In the genomic region with DNA sequence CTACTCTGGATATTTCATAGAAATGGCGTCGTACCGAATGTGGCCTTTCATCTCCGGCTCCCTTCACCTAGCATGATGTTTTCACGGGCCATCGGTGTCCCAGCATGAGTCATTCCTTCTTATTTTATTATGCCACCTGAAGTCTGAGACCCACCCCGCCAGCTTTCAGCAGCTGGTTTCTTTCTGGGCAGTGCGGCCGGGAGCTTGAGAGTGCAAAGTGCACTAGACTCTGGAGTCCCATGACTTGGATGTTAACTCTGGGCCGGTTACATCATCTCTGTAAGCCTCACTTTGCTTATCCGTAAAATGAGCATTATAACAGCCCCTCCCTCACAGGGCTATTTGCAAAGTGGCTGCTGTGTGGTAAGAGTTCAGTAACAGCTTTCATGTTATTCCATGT, we compare ENCODE assay signal across 21 cellular contexts. TPM values are rescaled to one million over a fixed set of nuclear protein-coding genes. Genes with fewer than 3 reads are reported as not detected.
A peak's percentile ranks its signal among the peaks of the same experiment; 100 is the strongest.
DNase-seq lines count a peak whose midpoint lies in the region; ATAC-seq and TF ChIP-seq lines count a peak whose summit lies in the region.
"Had no signal": no experiment of that assay in that cellular context is flagged by ENCODE, and none has a peak within 500 bp of the region (broad histone marks: within the 10 kb centered on the region; RNA-seq: fewer than 3 reads in every experiment).

No MANE protein-coding gene starts in this region.

- peak; percentile 84 for DNase-seq in LoVo (ENCODE audit: low spot score)
- peak; percentile 89 for DNase-seq in hepatocyte (ENCODE audit: low spot score)
- DNase-seq in stomach, result peak; percentile 60
- no peak for DNase-seq in gastrocnemius medialis
- DNase-seq in RWPE1 (ENCODE audit: low spot score), result no peak
- DNase-seq in heart right ventricle, result no peak
- DNase-seq: activated CD4-positive, CD25-positive, alpha-beta regulatory T cell treated with anti-CD3 and anti-CD28 coated beads, Interleukin-2, amount 50 U/mL, for 72 hours; DMS153; effector CD8-positive, alpha-beta T cell; H9; hypothalamus; NCI-H1694 treated with DMSO at 0.1 percent for 48 hours; pancreas; SHP77; T-helper 17 cell; tibial artery had no signal

- ATAC-seq in gastrocnemius medialis (no peak), heart right ventricle (no peak)
- ATAC-seq: activated T-helper 17 cell treated with anti-CD3 and anti-CD28 coated beads, Interleukin-2, amount 50 U/mL, for 72 hours; pancreas; T-helper 17 cell had no signal

- no peak for TF ChIP-seq POLR2A in stomach (IDR thresholded peaks at IDR 0.05)
- no peak for TF ChIP-seq POLR2A in gastrocnemius medialis (IDR thresholded peaks at IDR 0.05)

- H2AFZ ChIP-seq in hepatocyte, result no peak overlapping the region

- in situ Hi-C loops in gastrocnemius medialis (cut with MboI; ENCODE audit: low sequenced_read_pairs in 4 of 4), result no loop called here

- H3K9me2 ChIP-seq in hepatocyte (replicated peaks; ENCODE audit: insufficient read depth), result no peaks in the 10 kb centered on the region

- H3K27me3 ChIP-seq in hepatocyte (no peaks in the 10 kb centered on the region), stomach (peaks cover 0 to 29% (median 0%) of the 10 kb centered on the region in 3 donors), gastrocnemius medialis (peaks cover 3 to 16% (median 14%) of the 10 kb centered on the region in 3 donors), heart right ventricle (peaks cover 0 to 17% (median 0%) of the 10 kb centered on the region in 7 donors)
- H3K27me3 ChIP-seq: BLaER1, cardiac muscle cell had no signal

- H3K4me3 ChIP-seq in hepatocyte (no peak overlapping the region), stomach (no peak overlapping the region), gastrocnemius medialis (no peak overlapping the region), heart right ventricle (no peak overlapping the region)
- H3K4me3 ChIP-seq: BLaER1, cardiac muscle cell, pancreas, smooth muscle cell, tibial artery had no signal

- no peaks in the 10 kb centered on the region for H3K79me2 ChIP-seq in hepatocyte

- 55% methylated on average over 11 of the region's 11 CpGs for WGBS in hepatocyte (ENCODE audit: low lambda C conversion rate, missing lambda C conversion rate)
- 54 to 68% (median 62%) methylated on average over 11 of the region's 11 CpGs for WGBS in stomach, 5 donors
- 82% methylated on average over 11 of the region's 11 CpGs for WGBS in heart right ventricle, 2 donors

- CTCF ChIA-PET in RWPE1 (lab: Yijun Ruan, JAX), result no interaction called here

- intact Hi-C loops in stomach (cut with DNase I; ENCODE audit: low total_unique reads), result no loop called here
- intact Hi-C loops in gastrocnemius medialis (cut with DNase I; ENCODE audit: low total_unique reads), result no loop called here
- intact Hi-C loops in heart right ventricle (cut with DNase I), result no loop called here

- POLR2A ChIA-PET in RWPE1 (lab: Yijun Ruan, JAX; ENCODE audit: low non-redundant PET), result no interaction called here

- TF ChIP-seq EP300 in stomach (IDR thresholded peaks at IDR 0.05), result no peak

- H3K4me1 ChIP-seq in hepatocyte (ENCODE audit: insufficient read depth), result peaks cover 4% of the 10 kb centered on the region
- peaks cover 0 to 8% (median 6%) of the 10 kb centered on the region in 4 donors for H3K4me1 ChIP-seq in stomach
- H3K4me1 ChIP-seq in gastrocnemius medialis, result peaks cover 4 to 5% of the 10 kb centered on the region in 2 donors
- peaks cover 3 to 17% (median 5%) of the 10 kb centered on the region in 9 donors for H3K4me1 ChIP-seq in heart right ventricle
- H3K4me1 ChIP-seq: pancreas had no signal

- H3K9me3 ChIP-seq in hepatocyte (ENCODE audit: low read depth) (no peaks in the 10 kb centered on the region), stomach (no peaks in the 10 kb centered on the region), gastrocnemius medialis (no peaks in the 10 kb centered on the region), heart right ventricle (no peaks in the 10 kb centered on the region)
- H3K9me3 ChIP-seq: BLaER1, pancreas, tibial artery had no signal

- peak overlapping the region; percentile 91 for H3K27ac ChIP-seq in hepatocyte
- H3K27ac ChIP-seq in stomach, result no peak overlapping the region
- no peak overlapping the region for H3K27ac ChIP-seq in gastrocnemius medialis
- H3K27ac ChIP-seq in RWPE1, result no peak overlapping the region
- H3K27ac ChIP-seq in heart right ventricle, result no peak overlapping the region
- H3K27ac ChIP-seq: BLaER1, cardiac muscle cell, pancreas, tibial artery had no signal

- H4K20me1 ChIP-seq in hepatocyte (ENCODE audit: insufficient read depth, poor library complexity, severe bottlenecking), result no peaks in the 10 kb centered on the region
- H4K20me1 ChIP-seq: BLaER1 had no signal

- H3K36me3 ChIP-seq in hepatocyte (replicated peaks; ENCODE audit: insufficient read depth, low read depth), result no peaks in the 10 kb centered on the region
- no peaks in the 10 kb centered on the region for H3K36me3 ChIP-seq in stomach
- H3K36me3 ChIP-seq in gastrocnemius medialis, result no peaks in the 10 kb centered on the region
- no peaks in the 10 kb centered on the region for H3K36me3 ChIP-seq in heart right ventricle
- H3K36me3 ChIP-seq: BLaER1, cardiac muscle cell, pancreas, tibial artery had no signal

- TF ChIP-seq CTCF in hepatocyte (IDR thresholded peaks at IDR 0.05; ENCODE audit: poor library complexity), result no peak
- TF ChIP-seq CTCF in stomach (IDR thresholded peaks at IDR 0.05), result no peak
- no peak for TF ChIP-seq CTCF in gastrocnemius medialis (IDR thresholded peaks at IDR 0.05 in 4 of 5, conservative IDR thresholded peaks at IDR 0.05 in 1 of 5)
- TF ChIP-seq CTCF in RWPE1 (conservative IDR thresholded peaks at IDR 0.05; ENCODE audit: low read depth), result no peak
- no peak for TF ChIP-seq CTCF in heart right ventricle (IDR thresholded peaks at IDR 0.05)

- no peak overlapping the region for H3K4me2 ChIP-seq in hepatocyte
- H3K4me2 ChIP-seq: BLaER1, smooth muscle cell had no signal

RNA-seq across cellular contexts. Expression of gene KMT5C, which starts 5.8 kb away (rescaled TPM):
- total RNA-seq in hepatocyte (13.6 and 22.8 TPM in 2 replicates), stomach (100 to 1,000 TPM in 2 of 5 donors, 10 to 100 TPM in 2, 1 to 10 TPM in 1; 4.1 to 122 (median 27.7) TPM), gastrocnemius medialis (1 to 10 TPM; 2.5 to 5.4 (median 4.5) TPM), heart right ventricle (1 to 10 TPM; 4.0 to 9.2 (median 6.9) TPM)
- polyA plus RNA-seq in hepatocyte (23.6 and 38.0 TPM in 2 replicates), stomach (1 to 10 TPM; 2.7 to 7.4 (median 5.5) TPM), heart right ventricle (10 to 100 TPM in 1 of 2 donors, 1 to 10 TPM in 1; 4.7 to 12.4 TPM)

RNA-seq across cellular contexts. Expression of gene TMEM150B, which starts 8.7 kb away (rescaled TPM):
- total RNA-seq in hepatocyte (10.6 and 25.4 TPM in 2 replicates), stomach (10 to 100 TPM in 1 of 5 donors, 1 to 10 TPM in 2, not detected in 2; 1.3 to 15.8 (median 3.3) TPM), gastrocnemius medialis (1 to 10 TPM in 1 of 4 donors, under 1 TPM in 1, not detected in 2; 0.40 to 3.3 TPM), heart right ventricle (1 to 10 TPM in 3 of 10 donors, under 1 TPM in 4, not detected in 3; 0.41 to 6.5 (median 0.75) TPM)
- polyA plus RNA-seq in hepatocyte (8.1 and 9.2 TPM in 2 replicates), stomach (under 1 TPM; 0.18 to 0.92 (median 0.87) TPM), heart right ventricle (under 1 TPM in 1 of 2 donors, not detected in 1; 0.38 TPM)
- total RNA-seq: cardiac muscle cell, LHCN-M2, smooth muscle cell had no signal
- polyA plus RNA-seq: cardiac muscle cell, smooth muscle cell had no signal

RNA-seq across cellular contexts. Expression of gene COX6B2, which starts 20.6 kb away (rescaled TPM):
- total RNA-seq in hepatocyte (0.20 and 0.50 TPM in 2 replicates), stomach (10 to 100 TPM in 1 of 5 donors, not detected in 4; 18.2 TPM), gastrocnemius medialis (not detected), heart right ventricle (not detected)
- polyA plus RNA-seq in hepatocyte (4.5 and 7.8 TPM in 2 replicates), stomach (under 1 TPM in 2 of 3 donors, not detected in 1; 0.19 to 0.93 TPM), heart right ventricle (not detected)
- total RNA-seq: cardiac muscle cell, LHCN-M2 had no signal

RNA-seq across cellular contexts. Expression of gene GARIN5B, which starts 29.2 kb away (rescaled TPM):
- not detected in 2 replicates for total RNA-seq in hepatocyte
- polyA plus RNA-seq in hepatocyte, result 0.18 TPM in 1 of 2 replicates, not detected in the other
- total RNA-seq in stomach, result not detected
- not detected for polyA plus RNA-seq in stomach
- total RNA-seq in gastrocnemius medialis, result not detected
- total RNA-seq in heart right ventricle, result not detected
- not detected for polyA plus RNA-seq in heart right ventricle
- total RNA-seq: activated T-helper 17 cell treated with anti-CD3 and anti-CD28 coated beads, Interleukin-2, amount 50 U/mL, for 72 hours; cardiac muscle cell; LHCN-M2; pancreas; smooth muscle cell had no signal
- polyA plus RNA-seq: cardiac muscle cell, pancreas had no signal

RNA-seq across cellular contexts. Expression of gene IL11, which starts 36.4 kb away (rescaled TPM):
- total RNA-seq in hepatocyte (1.4 and 4.4 TPM in 2 replicates), stomach (1 to 10 TPM in 2 of 5 donors, not detected in 3; 1.3 TPM), gastrocnemius medialis (under 1 TPM in 1 of 4 donors, not detected in 3; 0.66 TPM), heart right ventricle (not detected)
- polyA plus RNA-seq in hepatocyte (6.6 and 8.5 TPM in 2 replicates), stomach (10 to 100 TPM in 1 of 3 donors, 1 to 10 TPM in 2; 1.0 to 17.4 (median 1.4) TPM), heart right ventricle (under 1 TPM; 0.30 to 0.37 TPM)
- polyA plus RNA-seq: cardiac muscle cell had no signal

Comparison
In these comparisons a context has a peak if more than half of its experiments do, and no peak if none do; other contexts are left out.
1. DNase-seq: peak in LoVo (single experiment), hepatocyte (single experiment) and stomach (single experiment); none in gastrocnemius medialis (0 of 2), RWPE1 (single experiment) and heart right ventricle (0 of 2).